ENCODE assay signal across 19 cellular contexts in genomic region chr18:12857991-12858544, GRCh38. TPM values are rescaled to one million over a fixed set of nuclear protein-coding genes. Genes with fewer than 3 reads are reported as not detected.
DNase-seq lines count a peak whose midpoint lies in the region; ATAC-seq and TF ChIP-seq lines count a peak whose summit lies in the region.
"Had no signal": no experiment of that assay in that cellular context is flagged by ENCODE, and none has a peak within 500 bp of the region (broad histone marks: within the 10 kb centered on the region; RNA-seq: fewer than 3 reads in every experiment).

No MANE protein-coding gene starts in this region.

- H3K9me3 ChIP-seq in CD4-positive, alpha-beta memory T cell (ENCODE audit: control insufficient read depth in 1 of 2, low read length in 2 of 2), result no peaks in the 10 kb centered on the region
- peaks cover 0 to 1% of the 10 kb centered on the region in 2 donors for H3K9me3 ChIP-seq in neuronal stem cell (replicated peaks in 1 of 2; ENCODE audit: control insufficient read depth in 2 of 2, insufficient read depth in 1 of 2, low read depth in 1 of 2, low read length in 2 of 2)
- H3K9me3 ChIP-seq: breast epithelium, thoracic aorta had no signal

- no peak overlapping the region for H3K4me3 ChIP-seq in CD4-positive, alpha-beta memory T cell (ENCODE audit: low read length in 2 of 2)
- peak overlapping the region; percentile 31 for H3K4me3 ChIP-seq in Jurkat, Clone E6-1 (ENCODE audit: low read length)
- H3K4me3 ChIP-seq in neuronal stem cell (ENCODE audit: low read length in 2 of 2), result no peak overlapping the region
- H3K4me3 ChIP-seq: breast epithelium, GM23248, PC-9, skin epidermis, thoracic aorta had no signal

- no peak overlapping the region for H4K91ac ChIP-seq in neuronal stem cell (ENCODE audit: low read depth, low read length, poor library complexity)

- WGBS in neuronal stem cell (ENCODE audit: extremely low coverage in 2 of 2, insufficient read length in 2 of 2, insufficient replicate concordance in 1 of 2), 2 donors, result no CpG with 5 or more reads among the region's 4 CpGs

- POLR2A ChIA-PET in CD4-positive, alpha-beta memory T cell (lab: Charles Lee; ENCODE audit: partially characterized antibody), result interaction anchor here (0.9 to 2.4 kb wide), 4 partner anchors 10 to 84 kb away, joined by 3 to 7 read pairs (median 5); partner anchors contain the start of gene PTPN2
- POLR2A ChIA-PET in activated CD4-positive, alpha-beta memory T cell treated with anti-CD3 and anti-CD28 coated beads for 36 hours (lab: Charles Lee), result interaction anchor here (0.6 to 2.2 kb wide), 3 partner anchors 14 to 25 kb away, joined by 3 to 8 read pairs (median 7); no protein-coding TSS in a partner anchor

- CTCF ChIA-PET in CD4-positive, alpha-beta memory T cell (lab: Charles Lee; ENCODE audit: partially characterized antibody), result interaction anchor here (1.0 kb wide), 1 partner anchor 8 kb away, joined by 3 read pairs; no protein-coding TSS in a partner anchor
- CTCF ChIA-PET in activated CD4-positive, alpha-beta memory T cell treated with anti-CD3 and anti-CD28 coated beads for 36 hours (lab: Charles Lee), result interaction anchor here (1.5 kb wide), 1 partner anchor 18 kb away, joined by 3 read pairs; no protein-coding TSS in a partner anchor

- H3K79me1 ChIP-seq in neuronal stem cell (ENCODE audit: low read depth, low read length), result no peaks in the 10 kb centered on the region

- H3K36me3 Mint-ChIP-seq in CD4-positive, alpha-beta memory T cell, result peaks cover 34 to 36% of the 10 kb centered on the region in 2 donors
- H3K36me3 Mint-ChIP-seq in activated CD4-positive, alpha-beta memory T cell treated with anti-CD3 and anti-CD28 coated beads for 36 hours, result peaks cover 32% of the 10 kb centered on the region
- H3K36me3 Mint-ChIP-seq in memory B cell (peaks cover 30% of the 10 kb centered on the region), endothelial cell (ENCODE audit: low read depth, unreplicated experiment) (no peaks in the 10 kb centered on the region)

- H3K18ac ChIP-seq in neuronal stem cell (ENCODE audit: low read length), result no peak overlapping the region

- H3K4ac ChIP-seq in neuronal stem cell (ENCODE audit: low read length), result no peak overlapping the region

- peaks cover 6% of the 10 kb centered on the region for H3K36me3 ChIP-seq in CD4-positive, alpha-beta memory T cell (ENCODE audit: insufficient read depth, low read length)
- H3K36me3 ChIP-seq in neuronal stem cell (replicated peaks in 1 of 2; ENCODE audit: control insufficient read depth in 2 of 2, insufficient read depth in 2 of 2, low read length in 2 of 2), result peaks cover 3 to 20% of the 10 kb centered on the region in 2 donors
- H3K36me3 ChIP-seq: breast epithelium, thoracic aorta had no signal

- no peak overlapping the region for H3K9ac ChIP-seq in neuronal stem cell (ENCODE audit: low read depth, low read length, poor library complexity)
- H3K9ac ChIP-seq: GM23248 had no signal

- no peak overlapping the region for H2AK5ac ChIP-seq in neuronal stem cell (ENCODE audit: low read depth, low read length)

- H2BK12ac ChIP-seq in neuronal stem cell (ENCODE audit: low read length), result no peak overlapping the region

- no peak overlapping the region for H3K23ac ChIP-seq in neuronal stem cell (ENCODE audit: low read depth, low read length, poor library complexity)

- H3K9me3 Mint-ChIP-seq in CD4-positive, alpha-beta memory T cell, result no peaks in the 10 kb centered on the region
- H3K9me3 Mint-ChIP-seq in activated CD4-positive, alpha-beta memory T cell treated with anti-CD3 and anti-CD28 coated beads for 36 hours, result no peaks in the 10 kb centered on the region
- no peaks in the 10 kb centered on the region for H3K9me3 Mint-ChIP-seq in memory B cell
- H3K9me3 Mint-ChIP-seq in endothelial cell (ENCODE audit: unreplicated experiment), result no peaks in the 10 kb centered on the region
- H3K9me3 Mint-ChIP-seq: dendritic cell treated with granulocyte-macrophage colony-stimulating factor and Interleukin-4, amounts not matched to agents 40 ng/mL and 50 ng/mL, for 4 days had no signal

- H3K27ac ChIP-seq in CD4-positive, alpha-beta memory T cell (ENCODE audit: low read depth, low read length), result no peak overlapping the region
- no peak overlapping the region for H3K27ac ChIP-seq in neuronal stem cell (replicated peaks; ENCODE audit: low read length)
- H3K27ac ChIP-seq: breast epithelium, GM23248, PC-9, thoracic aorta had no signal

- H3K27me3 Mint-ChIP-seq in CD4-positive, alpha-beta memory T cell, result no peaks in the 10 kb centered on the region
- H3K27me3 Mint-ChIP-seq in activated CD4-positive, alpha-beta memory T cell treated with anti-CD3 and anti-CD28 coated beads for 36 hours, result no peaks in the 10 kb centered on the region
- H3K27me3 Mint-ChIP-seq in memory B cell, result no peaks in the 10 kb centered on the region
- H3K27me3 Mint-ChIP-seq in endothelial cell (ENCODE audit: unreplicated experiment), result peaks cover 4% of the 10 kb centered on the region
- H3K27me3 Mint-ChIP-seq: dendritic cell treated with granulocyte-macrophage colony-stimulating factor and Interleukin-4, amounts not matched to agents 40 ng/mL and 50 ng/mL, for 4 days had no signal

- no peak overlapping the region for H2AFZ ChIP-seq in neuronal stem cell (ENCODE audit: low read length)
- H2AFZ ChIP-seq: GM23248, PC-9 had no signal

- H2BK120ac ChIP-seq in neuronal stem cell (ENCODE audit: low read depth, low read length), result no peak overlapping the region

- peaks cover 43% of the 10 kb centered on the region for H3K4me1 ChIP-seq in CD4-positive, alpha-beta memory T cell (ENCODE audit: insufficient read depth, low read length)
- peaks cover 0 to 4% of the 10 kb centered on the region in 2 donors for H3K4me1 ChIP-seq in neuronal stem cell (ENCODE audit: control insufficient read depth in 2 of 2, insufficient read depth in 1 of 2, low read depth in 1 of 2, low read length in 2 of 2)
- H3K4me1 ChIP-seq: breast epithelium had no signal

- H2BK5ac ChIP-seq in neuronal stem cell (ENCODE audit: low read length), result no peak overlapping the region

- H3K27me3 ChIP-seq in CD4-positive, alpha-beta memory T cell (ENCODE audit: insufficient read depth, low read length), result no peaks in the 10 kb centered on the region
- H3K27me3 ChIP-seq in neuronal stem cell (ENCODE audit: control insufficient read depth in 3 of 3, insufficient read depth in 3 of 3, low read depth in 1 of 3, low read length in 3 of 3), result no peaks in the 10 kb centered on the region
- H3K27me3 ChIP-seq: breast epithelium had no signal

- H3K4me2 ChIP-seq in neuronal stem cell (ENCODE audit: insufficient read depth, low read length, poor library complexity, severe bottlenecking), result no peak overlapping the region
- H3K4me2 ChIP-seq: PC-9 had no signal

- TF ChIP-seq CTCF in endothelial cell (IDR thresholded peaks at IDR 0.05; ENCODE audit: unreplicated experiment), result no peak

- H2BK15ac ChIP-seq in neuronal stem cell (ENCODE audit: low read length), result no peak overlapping the region

- peak overlapping the region in 4 of 7 donors; percentile 32 to 69 (median 64) for H3K27ac Mint-ChIP-seq in CD4-positive, alpha-beta memory T cell
- peak overlapping the region; percentile 84 for H3K27ac Mint-ChIP-seq in activated CD4-positive, alpha-beta memory T cell treated with anti-CD3 and anti-CD28 coated beads for 36 hours
- H3K27ac Mint-ChIP-seq in memory B cell (peak overlapping the region; percentile 70), endothelial cell (ENCODE audit: unreplicated experiment) (no peak overlapping the region)
- H3K27ac Mint-ChIP-seq: dendritic cell treated with granulocyte-macrophage colony-stimulating factor and Interleukin-4, amounts not matched to agents 40 ng/mL and 50 ng/mL, for 4 days had no signal

- ATAC-seq in memory B cell (ENCODE audit: low read depth), result no peak

- peaks cover 40 to 68% (median 53%) of the 10 kb centered on the region in 4 donors for H3K4me1 Mint-ChIP-seq in CD4-positive, alpha-beta memory T cell
- peaks cover 71% of the 10 kb centered on the region for H3K4me1 Mint-ChIP-seq in activated CD4-positive, alpha-beta memory T cell treated with anti-CD3 and anti-CD28 coated beads for 36 hours (ENCODE audit: low read depth)
- peaks cover 37% of the 10 kb centered on the region for H3K4me1 Mint-ChIP-seq in memory B cell
- peaks cover 10% of the 10 kb centered on the region for H3K4me1 Mint-ChIP-seq in endothelial cell (ENCODE audit: unreplicated experiment)

- H3K14ac ChIP-seq in neuronal stem cell (ENCODE audit: low read length), result no peak overlapping the region

- peak overlapping the region in 3 of 8 donors; percentile 29 to 43 (median 38) for H3K4me3 Mint-ChIP-seq in CD4-positive, alpha-beta memory T cell
- no peak overlapping the region for H3K4me3 Mint-ChIP-seq in activated CD4-positive, alpha-beta memory T cell treated with anti-CD3 and anti-CD28 coated beads for 36 hours
- H3K4me3 Mint-ChIP-seq in memory B cell, result no peak overlapping the region
- no peak overlapping the region for H3K4me3 Mint-ChIP-seq in endothelial cell (ENCODE audit: unreplicated experiment)
- H3K4me3 Mint-ChIP-seq: dendritic cell treated with granulocyte-macrophage colony-stimulating factor and Interleukin-4, amounts not matched to agents 40 ng/mL and 50 ng/mL, for 4 days had no signal

- H4K8ac ChIP-seq in neuronal stem cell (ENCODE audit: low read depth, low read length), result no peak overlapping the region

- DNase-seq in CD4-positive, alpha-beta memory T cell, result no peak
- peak; percentile 57 for DNase-seq in Jurkat, Clone E6-1 (ENCODE audit: low read depth, low spot score)
- DNase-seq in activated CD4-positive, alpha-beta memory T cell treated with anti-CD3 and anti-CD28 coated beads for 36 hours, result no peak
- no peak for DNase-seq in memory B cell (ENCODE audit: low spot score in 2 of 2)
- DNase-seq in endothelial cell (ENCODE audit: low spot score), result no peak
- no peak for DNase-seq in neuronal stem cell (ENCODE audit: low spot score)
- DNase-seq in NCI-H82 treated with DMSO at 0.1 percent for 48 hours (lab: John Stamatoyannopoulos, UW; ENCODE audit: unreplicated experiment), result no peak
- DNase-seq: DMS79, GM23248, KG1, NCI-H1048, NCI-H187 treated with DMSO at 0.1 percent for 48 hours, NCI-H226, NCI-H774, PC-9 had no signal

- intact Hi-C loops in CD4-positive, alpha-beta memory T cell (cut with micrococcal nuclease), result no loop called here
- intact Hi-C loops in activated CD4-positive, alpha-beta memory T cell treated with anti-CD3 and anti-CD28 coated beads for 36 hours (cut with micrococcal nuclease), result loop anchor here (1.0 to 5.0 kb wide), 3 partner anchors 19 to 36 kb away; no protein-coding TSS in a partner anchor

RNA-seq across cellular contexts. Expression of gene PTPN2, which starts 26.0 kb away (rescaled TPM):
- total RNA-seq in CD4-positive, alpha-beta memory T cell, result 10 to 100 TPM; 65.5 to 69.2 TPM
- polyA plus RNA-seq in CD4-positive, alpha-beta memory T cell, result 10 to 100 TPM; 80.0 to 98.2 TPM
- 107 TPM for polyA plus RNA-seq in Jurkat, Clone E6-1 (2012; ENCODE audit: insufficient read depth, insufficient read length)
- 10 to 100 TPM; 68.8 to 73.3 TPM for total RNA-seq in activated CD4-positive, alpha-beta memory T cell treated with anti-CD3 and anti-CD28 coated beads for 36 hours
- 23.9 TPM for total RNA-seq in endothelial cell (ENCODE audit: unreplicated experiment)
- polyA plus RNA-seq in neuronal stem cell (2013, experiment 1 of 2), result 32.5 TPM
- polyA plus RNA-seq in neuronal stem cell (2013, experiment 2 of 2), result 32.5 TPM
